Comparison of ENCODE assay signal across 18 cellular contexts in the genomic region with DNA sequence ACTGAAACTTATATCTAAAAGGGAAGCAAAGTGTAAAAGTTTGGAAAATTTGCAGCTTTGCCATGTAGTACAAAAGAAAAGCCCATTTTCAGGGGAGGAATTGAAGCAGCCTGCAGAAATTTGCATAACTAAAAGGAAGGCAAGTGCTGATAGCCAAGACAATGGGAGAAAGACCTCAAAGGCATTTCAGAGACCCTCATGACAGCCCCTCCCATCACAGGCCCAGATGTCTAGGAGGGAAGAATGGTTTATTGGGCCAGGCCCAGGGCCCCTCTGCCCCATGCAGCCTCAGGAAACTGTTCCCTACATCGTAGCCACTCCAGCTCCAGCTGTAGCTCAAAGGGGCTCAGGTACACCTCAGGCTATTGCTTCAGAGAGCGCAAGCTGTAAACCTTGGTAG. TPM values are rescaled to one million over a fixed set of nuclear protein-coding genes. Genes with fewer than 3 reads are reported as not detected.
DNase-seq lines count a peak whose midpoint lies in the region; ATAC-seq, FAIRE-seq and TF ChIP-seq lines count a peak whose summit lies in the region.
"Had no signal": no experiment of that assay in that cellular context is flagged by ENCODE, and none has a peak within 500 bp of the region (broad histone marks: within the 10 kb centered on the region; RNA-seq: fewer than 3 reads in every experiment).

No MANE protein-coding gene starts in this region.

- no peaks in the 10 kb centered on the region for H3K27me3 ChIP-seq in HepG2 (ENCODE audit: control insufficient read depth in 1 of 2, insufficient read depth in 2 of 2, low read length in 2 of 2)
- H3K27me3 ChIP-seq in right lobe of liver = no peaks in the 10 kb centered on the region
- no peaks in the 10 kb centered on the region for H3K27me3 ChIP-seq in ovary
- H3K27me3 ChIP-seq: BLaER1 had no signal

- TF ChIP-seq POLR2A in HepG2 (IDR thresholded peaks at IDR 0.05; ENCODE audit: insufficient read depth in 1 of 2, low read depth in 2 of 2, low read length in 2 of 2) = no peak
- TF ChIP-seq POLR2A in right lobe of liver (IDR thresholded peaks at IDR 0.05) = no peak
- TF ChIP-seq POLR2A in ovary (IDR thresholded peaks at IDR 0.05) = no peak

- peaks cover 38% of the 10 kb centered on the region for H3K4me1 ChIP-seq in HepG2 (ENCODE audit: insufficient read depth, low read length)
- H3K4me1 ChIP-seq in right lobe of liver = peaks cover 0 to 6% (median 0%) of the 10 kb centered on the region in 4 donors
- H3K4me1 ChIP-seq in OCI-LY7 (ENCODE audit: insufficient read depth, low read length, poor library complexity, severe bottlenecking) = peaks cover 8% of the 10 kb centered on the region
- no peaks in the 10 kb centered on the region for H3K4me1 ChIP-seq in ovary (ENCODE audit: insufficient read depth)
- H3K4me1 ChIP-seq: BLaER1, HAP-1 had no signal

- TF ChIP-seq CTCF in HepG2 (CRISPR knock-in tag; IDR thresholded peaks at IDR 0.05) (no peak), right lobe of liver (IDR thresholded peaks at IDR 0.05) (no peak), OCI-LY7 (conservative IDR thresholded peaks at IDR 0.05; ENCODE audit: low read length) (no peak), ovary (IDR thresholded peaks at IDR 0.05) (no peak)

- POLR2A ChIA-PET in HepG2 (lab: Yijun Ruan, JAX) = interaction anchor here (1.7 kb wide), 1 partner anchor 14 kb away, joined by 14 read pairs; a partner anchor contains a TSS
- POLR2A ChIA-PET in OCI-LY7 (lab: Charles Lee) = interaction anchor here (0.6 to 1.2 kb wide), 3 partner anchors 9 to 35 kb away, joined by 3 to 4 read pairs (median 4); no protein-coding TSS in a partner anchor

- no peaks in the 10 kb centered on the region for H3K9me3 Mint-ChIP-seq in activated naive CD4-positive, alpha-beta T cell treated with anti-CD3 and anti-CD28 coated beads for 36 hours
- H3K9me3 Mint-ChIP-seq: CD8-positive, alpha-beta memory T cell; IgD-negative memory B cell had no signal

- no peaks in the 10 kb centered on the region for H3K36me3 Mint-ChIP-seq in activated naive CD4-positive, alpha-beta T cell treated with anti-CD3 and anti-CD28 coated beads for 36 hours (ENCODE audit: low read depth)
- H3K36me3 Mint-ChIP-seq: IgD-negative memory B cell had no signal

- H3K27me3 Mint-ChIP-seq in activated naive CD4-positive, alpha-beta T cell treated with anti-CD3 and anti-CD28 coated beads for 36 hours (ENCODE audit: low read depth) = no peaks in the 10 kb centered on the region

- H3K4me2 ChIP-seq in HepG2 (ENCODE audit: low read depth, low read length) = no peak overlapping the region
- H3K4me2 ChIP-seq in OCI-LY7 (ENCODE audit: low read length) = no peak overlapping the region
- H3K4me2 ChIP-seq: BLaER1, KMS-11 had no signal

- in situ Hi-C loops in HepG2 (cut with HindIII; ENCODE audit: extremely low pct_ligation_motif_present, low pct_unique_long_range_greater_than_20kb) = loop anchor here (25.0 kb wide), 1 partner anchor 1890 kb away; no protein-coding TSS in a partner anchor

- TF ChIP-seq EP300 in HepG2 (IDR thresholded peaks at IDR 0.05; ENCODE audit: low read depth in 2 of 2, low read length in 2 of 2) (no peak), HepG2 (CRISPR knock-in tag; IDR thresholded peaks at IDR 0.05; ENCODE audit: borderline replicate concordance) (no peak), ovary (IDR thresholded peaks at IDR 0.05) (no peak)

- H3K9ac ChIP-seq in HepG2 (ENCODE audit: insufficient read depth, low read depth, low read length) = no peak overlapping the region
- H3K9ac ChIP-seq: BLaER1, GM23248, KMS-11 had no signal

- H3K79me2 ChIP-seq in HepG2 (ENCODE audit: insufficient read depth, low read length) (no peaks in the 10 kb centered on the region), OCI-LY7 (ENCODE audit: insufficient read depth, low read depth, low read length) (no peaks in the 10 kb centered on the region)

- CTCF ChIA-PET in HepG2 (lab: Yijun Ruan, JAX; ENCODE audit: low intra/inter-chr PET ratio, low total read pairs) = no interaction called here
- CTCF ChIA-PET in OCI-LY7 (lab: Charles Lee; ENCODE audit: unreplicated experiment) = no interaction called here
- CTCF ChIA-PET in activated naive CD4-positive, alpha-beta T cell treated with anti-CD3 and anti-CD28 coated beads for 36 hours (lab: Charles Lee) = no interaction called here

- no peak for DNase-seq in HepG2 (ENCODE audit: low spot score)
- no peak for DNase-seq in right lobe of liver
- no peak for DNase-seq in OCI-LY7 (ENCODE audit: low spot score)
- peak; percentile 28 for DNase-seq in iPS DF 19.7 (ENCODE audit: low read depth, low spot score)
- no peak for DNase-seq in DMS153 (lab: John Stamatoyannopoulos, UW)
- DNase-seq in ovary = no peak
- DNase-seq in stimulated activated CD4-positive, alpha-beta T cell treated with anti-CD3 and anti-CD28 coated beads, Interleukin-4, amount 100 ng/mL, for 4 hours = no peak
- no peak for DNase-seq in activated naive CD4-positive, alpha-beta T cell treated with anti-CD3 and anti-CD28 coated beads for 36 hours
- DNase-seq: AML-193; CD8-positive, alpha-beta memory T cell; GM23248 had no signal

- H3K9me3 ChIP-seq in HepG2 (ENCODE audit: low read length) (no peaks in the 10 kb centered on the region), right lobe of liver (no peaks in the 10 kb centered on the region), OCI-LY7 (ENCODE audit: low read length) (no peaks in the 10 kb centered on the region), ovary (no peaks in the 10 kb centered on the region)
- H3K9me3 ChIP-seq: BLaER1 had no signal

- 86% methylated on average over 2 of the region's 2 CpGs for WGBS in HepG2 (ENCODE audit: low lambda C conversion rate)
- WGBS in right lobe of liver (ENCODE audit: insufficient coverage, low coverage, low lambda C conversion rate, missing lambda C conversion rate) = 80% methylated on average over 1 of the region's 2 CpGs
- WGBS in ovary, 3 donors = 91 to 96% (median 95%) methylated on average over 2 of the region's 2 CpGs

- H3K36me3 ChIP-seq in HepG2 (replicated peaks in 1 of 2; ENCODE audit: control insufficient read depth in 1 of 2, insufficient read depth in 2 of 2, low read length in 2 of 2) (no peaks in the 10 kb centered on the region), right lobe of liver (no peaks in the 10 kb centered on the region), OCI-LY7 (ENCODE audit: insufficient read depth, low read length) (no peaks in the 10 kb centered on the region), ovary (no peaks in the 10 kb centered on the region)
- H3K36me3 ChIP-seq: BLaER1, HAP-1 had no signal

- no peak overlapping the region for H3K4me3 Mint-ChIP-seq in activated naive CD4-positive, alpha-beta T cell treated with anti-CD3 and anti-CD28 coated beads for 36 hours
- H3K4me3 Mint-ChIP-seq: CD8-positive, alpha-beta memory T cell; IgD-negative memory B cell had no signal

- H3K27ac ChIP-seq in HepG2 (ENCODE audit: extremely low read length, insufficient read depth, low read length) = no peak overlapping the region
- no peak overlapping the region for H3K27ac ChIP-seq in right lobe of liver
- H3K27ac ChIP-seq in OCI-LY7 (ENCODE audit: low read depth, low read length, poor library complexity, severe bottlenecking) = no peak overlapping the region
- no peak overlapping the region for H3K27ac ChIP-seq in ovary
- H3K27ac ChIP-seq: 22Rv1, BLaER1, GM23248, KMS-11 had no signal

- H4K20me1 ChIP-seq in HepG2 (ENCODE audit: insufficient read depth, low read length) = no peaks in the 10 kb centered on the region
- H4K20me1 ChIP-seq in OCI-LY7 (ENCODE audit: insufficient read depth, low read length) = no peaks in the 10 kb centered on the region
- H4K20me1 ChIP-seq: BLaER1 had no signal

- H2AFZ ChIP-seq in HepG2 (ENCODE audit: low read length) (no peak overlapping the region), OCI-LY7 (ENCODE audit: low read length) (peak overlapping the region; percentile 66; the same call in 1 of the 2 replicates)
- H2AFZ ChIP-seq: GM23248 had no signal

- H3K27ac Mint-ChIP-seq in activated naive CD4-positive, alpha-beta T cell treated with anti-CD3 and anti-CD28 coated beads for 36 hours = no peak overlapping the region
- H3K27ac Mint-ChIP-seq: IgD-negative memory B cell had no signal

- H3K4me1 Mint-ChIP-seq in activated naive CD4-positive, alpha-beta T cell treated with anti-CD3 and anti-CD28 coated beads for 36 hours (ENCODE audit: low read depth) = no peaks in the 10 kb centered on the region
- H3K4me1 Mint-ChIP-seq: CD8-positive, alpha-beta memory T cell; IgD-negative memory B cell had no signal

- H3K4me3 ChIP-seq in HepG2 (replicated peaks in 1 of 3; ENCODE audit: insufficient read depth in 1 of 3, low read depth in 2 of 3, low read length in 3 of 3) (no peak overlapping the region), right lobe of liver (no peak overlapping the region), OCI-LY7 (ENCODE audit: low read depth, low read length, poor library complexity, severe bottlenecking) (no peak overlapping the region), ovary (no peak overlapping the region)
- H3K4me3 ChIP-seq: BLaER1, GM12878, GM23248, HAP-1 had no signal

- BruUV-seq in HepG2 (replicated peaks; lab: Mats Ljungman, UMichigan) = no TSS peak
- BruUV-seq in OCI-LY7 (replicated peaks; lab: Mats Ljungman, UMichigan) = no TSS peak

- intact Hi-C loops in HepG2 (cut with micrococcal nuclease; ENCODE audit: unreplicated experiment) (no loop called here), right lobe of liver (cut with DNase I) (no loop called here), OCI-LY7 (cut with micrococcal nuclease; ENCODE audit: unreplicated experiment) (no loop called here), ovary (cut with DNase I) (no loop called here)
- intact Hi-C loops in activated naive CD4-positive, alpha-beta T cell treated with anti-CD3 and anti-CD28 coated beads for 36 hours (cut with micrococcal nuclease) = no loop called here

- H3K9me2 ChIP-seq in OCI-LY7 (ENCODE audit: insufficient read depth, low read length) = no peaks in the 10 kb centered on the region

- no peak for TF ChIP-seq RAD21 in HepG2 (CRISPR knock-in tag; IDR thresholded peaks at IDR 0.05)

- peak; percentile 27; the same call in 2 of the 3 replicates for ATAC-seq in HepG2
- ATAC-seq in right lobe of liver = no peak
- ATAC-seq: GM12878 had no signal

- no peak for FAIRE-seq in HepG2 (lab: Jason Lieb, UNC)
- FAIRE-seq: GM12878, GM18507 had no signal

RNA-seq across cellular contexts. Expression of a gene that starts 14.4 kb away (rescaled TPM):
- total RNA-seq in HepG2 (2016; rRNA removed; fragmentation: Illumina TruSeq; extraction: Trizol) (74.1 and 106 TPM in 2 replicates), right lobe of liver (10 to 100 TPM in 4 of 6 experiments, 1 to 10 TPM in 2; 7.5 to 19.5 (median 11.8) TPM), OCI-LY7 (2022) (53.6 and 55.7 TPM in 2 replicates), ovary (10 to 100 TPM; 30.4 to 41.3 (median 34.2) TPM)
- total RNA-seq in HepG2 (2016; cell fraction: cytosol; rRNA removed; fragmentation: Illumina TruSeq; extraction: Trizol; ENCODE audit: low read depth) = 6.7 and 7.8 TPM in 2 replicates
- total RNA-seq in HepG2 (2016; cell fraction: insoluble cytoplasmic fraction; rRNA removed; fragmentation: Illumina TruSeq; extraction: Trizol) = 78.8 and 111 TPM in 2 replicates
- total RNA-seq in HepG2 (2016; cell fraction: membrane; rRNA removed; fragmentation: Illumina TruSeq; extraction: Trizol) = 18.3 and 22.3 TPM in 2 replicates
- total RNA-seq in HepG2 (2016; cell fraction: nucleus; rRNA removed; fragmentation: Illumina TruSeq; extraction: Trizol) = 104 and 105 TPM in 2 replicates
- polyA plus RNA-seq in HepG2 (2011; rRNA removed) (54.5 and 63.0 TPM in 2 replicates), ovary (10 to 100 TPM; 22.8 to 34.2 TPM)
- polyA plus RNA-seq in HepG2 (2011; cell fraction: cytosol; rRNA removed) = 11.8 and 17.9 TPM in 2 replicates
- 60.9 and 85.0 TPM in 2 replicates for polyA plus RNA-seq in HepG2 (2011; cell fraction: nucleus; rRNA removed)
- 34.1 and 68.0 TPM in 2 replicates for polyA plus RNA-seq in HepG2 (2012)
- polyA plus RNA-seq in HepG2 (2016; cell fraction: cytosol; fragmentation: Illumina TruSeq; extraction: Trizol; ENCODE audit: low read depth) = 2.4 and 2.5 TPM in 2 replicates
- polyA plus RNA-seq in HepG2 (2016; cell fraction: insoluble cytoplasmic fraction; fragmentation: Illumina TruSeq; extraction: Trizol; ENCODE audit: low read depth) = 68.6 and 69.2 TPM in 2 replicates
- polyA plus RNA-seq in HepG2 (2016; cell fraction: membrane; fragmentation: Illumina TruSeq; extraction: Trizol; ENCODE audit: low read depth) = 5.7 and 7.8 TPM in 2 replicates
- polyA plus RNA-seq in HepG2 (2016; cell fraction: nucleus; fragmentation: Illumina TruSeq; extraction: Trizol; ENCODE audit: insufficient read depth, low read depth) = 100 and 103 TPM in 2 replicates
- 46.4 and 64.2 TPM in 2 replicates for polyA minus RNA-seq in HepG2 (2011; rRNA and poly(A)+ RNA removed; ENCODE audit: low replicate concordance)
- polyA minus RNA-seq in HepG2 (2011; cell fraction: cytosol; rRNA and poly(A)+ RNA removed) = 20.1 and 21.0 TPM in 2 replicates
- 240 and 258 TPM in 2 replicates for polyA minus RNA-seq in HepG2 (2011; cell fraction: nucleus; rRNA and poly(A)+ RNA removed)
- total RNA-seq in OCI-LY7 (2014; rRNA removed; shearing (Covaris generic)) = 44.1 and 79.6 TPM in 2 replicates
- total RNA-seq in activated naive CD4-positive, alpha-beta T cell treated with anti-CD3 and anti-CD28 coated beads for 36 hours = 10 to 100 TPM; 69.7 to 72.7 TPM
